In genomic region chr6:61606500-61606899, GRCh38 we compare ENCODE assay signal across 1 cellular context.
A peak's percentile ranks its signal among the peaks of the same experiment; 100 is the strongest.
TF ChIP-seq lines count a peak whose summit lies in the region.

No MANE protein-coding gene starts in this region.

TF ChIP-seq in H1, 55 proteins besides CTCF, POLR2A, EP300 and RAD21:
- TF ChIP-seq TCF12 (IDR thresholded peaks at IDR 0.05; ENCODE audit: low read depth, low read length) (peak; percentile 65; the same call in 1 of the 2 replicates), CEBPB (IDR thresholded peaks at IDR 0.05; ENCODE audit: low read depth, low read length) (no peak), SIRT6 (IDR thresholded peaks at IDR 0.05; ENCODE audit: low read length) (no peak), KDM4A (IDR thresholded peaks at IDR 0.05; ENCODE audit: low read depth, low read length, severe bottlenecking) (no peak), GABPA (IDR thresholded peaks at IDR 0.05; ENCODE audit: borderline replicate concordance, insufficient read depth, low read length) (no peak), TAF7 (optimal IDR thresholded peaks at IDR 0.05; ENCODE audit: borderline replicate concordance, low read depth, low read length) (peak; percentile 14), ATF3 (IDR thresholded peaks at IDR 0.05; ENCODE audit: insufficient read depth, low read depth, low read length) (no peak), SP1 (IDR thresholded peaks at IDR 0.05; ENCODE audit: low read depth, low read length) (0 out of 2 replicates have a peak, but pooled peaks have one; percentile 25), SP2 (IDR thresholded peaks at IDR 0.05; ENCODE audit: low read length) (no peak), CREB1 (IDR thresholded peaks at IDR 0.05) (no peak), JUN (IDR thresholded peaks at IDR 0.05; ENCODE audit: low read depth, low read length) (no peak), SRF (IDR thresholded peaks at IDR 0.05; ENCODE audit: low read depth, low read length) (no peak), EGR1 (IDR thresholded peaks at IDR 0.05; ENCODE audit: borderline replicate concordance, low read depth, low read length) (no peak), RXRA (IDR thresholded peaks at IDR 0.05; ENCODE audit: insufficient read depth, low read depth, low read length) (no peak), KDM5A (IDR thresholded peaks at IDR 0.05; ENCODE audit: low read length) (no peak), EZH2 (IDR thresholded peaks at IDR 0.05; ENCODE audit: low read depth, low read length, severe bottlenecking) (no peak), POU5F1 (IDR thresholded peaks at IDR 0.05; ENCODE audit: low read depth, low read length) (peak; percentile 46; the same call in 1 of the 2 replicates), SP4 (IDR thresholded peaks at IDR 0.05; ENCODE audit: low read length) (no peak), CHD7 (IDR thresholded peaks at IDR 0.05; ENCODE audit: insufficient replicate concordance, low read length) (peak; percentile 73), CBX8 (IDR thresholded peaks at IDR 0.05; ENCODE audit: borderline replicate concordance, low read depth, low read length) (no peak), NANOG (IDR thresholded peaks at IDR 0.05; ENCODE audit: insufficient read depth, low read depth, low read length, poor library complexity, severe bottlenecking) (peak; percentile 30), RNF2 (IDR thresholded peaks at IDR 0.05; ENCODE audit: borderline replicate concordance, low read depth, low read length, missing control alignments, poor library complexity, severe bottlenecking) (no peak)
